ENCODE assay signal across 12 cellular contexts in genomic region chr6:7532232-7532631, GRCh38. TPM values are rescaled to one million over a fixed set of nuclear protein-coding genes. Genes with fewer than 3 reads are reported as not detected.
A peak's percentile ranks its signal among the peaks of the same experiment; 100 is the strongest.
DNase-seq lines count a peak whose midpoint lies in the region; ATAC-seq and TF ChIP-seq lines count a peak whose summit lies in the region.
"Had no signal": no experiment of that assay in that cellular context is flagged by ENCODE, and none has a peak within 500 bp of the region (broad histone marks: within the 10 kb centered on the region; RNA-seq: fewer than 3 reads in every experiment).

No MANE protein-coding gene starts in this region.

- no peaks in the 10 kb centered on the region for H3K9me3 ChIP-seq in GM23248 (ENCODE audit: low read depth)
- no peaks in the 10 kb centered on the region for H3K9me3 ChIP-seq in esophagus squamous epithelium
- H3K9me3 ChIP-seq in parathyroid adenoma (ENCODE audit: control insufficient read depth, low read length) = no peaks in the 10 kb centered on the region
- H3K9me3 ChIP-seq: BLaER1, MG63, right atrium auricular region had no signal

- H4K20me1 ChIP-seq in GM23248 (ENCODE audit: insufficient read depth) = no peaks in the 10 kb centered on the region
- H4K20me1 ChIP-seq: BLaER1 had no signal

- H3K27ac ChIP-seq in GM23248 (no peak overlapping the region), esophagus squamous epithelium (peak overlapping the region; percentile 66 to 93 (median 86)), parathyroid adenoma (no peak overlapping the region)
- H3K27ac ChIP-seq: BLaER1, right atrium auricular region had no signal

- WGBS in GM23248 (ENCODE audit: low coverage in 1 of 2, low lambda C conversion rate in 2 of 2, missing lambda C conversion rate in 2 of 2), 2 experiments = 63 to 70% methylated on average over 6 of the region's 6 CpGs
- 31 to 33% methylated on average over 6 of the region's 6 CpGs for WGBS in esophagus squamous epithelium, 2 donors

- no peak for DNase-seq in GM23248
- peak; percentile 72 for DNase-seq in NCI-H510A (lab: John Stamatoyannopoulos, UW)
- DNase-seq in esophagus squamous epithelium (lab: John Stamatoyannopoulos, UW) = no peak
- no peak for DNase-seq in DMS114 treated with DMSO at 0.1 percent for 48 hours (lab: John Stamatoyannopoulos, UW; ENCODE audit: unreplicated experiment)
- DNase-seq in T1000 (lab: John Stamatoyannopoulos, UW) = no peak
- DNase-seq: hypothalamus, MG63 had no signal

- peak overlapping the region; percentile 77 for H2AFZ ChIP-seq in GM23248
- peak overlapping the region; percentile 4 for H2AFZ ChIP-seq in parathyroid adenoma

- TF ChIP-seq CTCF in esophagus squamous epithelium (IDR thresholded peaks at IDR 0.05) = no peak
- no peak for TF ChIP-seq CTCF in parathyroid adenoma (IDR thresholded peaks at IDR 0.05)

- H3K4me2 ChIP-seq in GM23248 (ENCODE audit: unreplicated experiment) (no peak overlapping the region), parathyroid adenoma (ENCODE audit: low read length) (peak overlapping the region; percentile 48)
- H3K4me2 ChIP-seq: BLaER1 had no signal

- intact Hi-C loops in esophagus squamous epithelium (cut with DNase I) = no loop called here

- H3K9ac ChIP-seq in GM23248 (no peak overlapping the region), parathyroid adenoma (no peak overlapping the region)
- H3K9ac ChIP-seq: BLaER1 had no signal

- H3F3A ChIP-seq in GM23248 (ENCODE audit: insufficient read depth) = peaks cover 39% of the 10 kb centered on the region

- in situ Hi-C loops in GM23248 (cut with MboI) = no loop called here

- H3K4me3 ChIP-seq in GM23248 = no peak overlapping the region
- peak overlapping the region in 3 of 4 donors; percentile 15 to 31 (median 20) for H3K4me3 ChIP-seq in esophagus squamous epithelium
- H3K4me3 ChIP-seq in parathyroid adenoma (ENCODE audit: low read depth, low read length) = no peak overlapping the region
- H3K4me3 ChIP-seq: BLaER1, MG63, right atrium auricular region had no signal

- H3K79me2 ChIP-seq in GM23248 (ENCODE audit: insufficient read depth) (no peaks in the 10 kb centered on the region), parathyroid adenoma (no peaks in the 10 kb centered on the region)

- no peaks in the 10 kb centered on the region for H3K9me2 ChIP-seq in GM23248 (ENCODE audit: insufficient read depth)

- ATAC-seq in GM18517 (IDR thresholded peaks at IDR 0.05; ENCODE audit: unreplicated experiment) (no peak), HG02798 (IDR thresholded peaks at IDR 0.05; ENCODE audit: poor library complexity, unreplicated experiment) (no peak)

- H3K4me1 ChIP-seq in GM23248 (ENCODE audit: insufficient read depth) = peaks cover 34% of the 10 kb centered on the region
- peaks cover 0 to 46% (median 3%) of the 10 kb centered on the region in 3 donors for H3K4me1 ChIP-seq in esophagus squamous epithelium
- no peaks in the 10 kb centered on the region for H3K4me1 ChIP-seq in parathyroid adenoma
- H3K4me1 ChIP-seq: BLaER1, right atrium auricular region had no signal

- TF ChIP-seq POLR2A in esophagus squamous epithelium (IDR thresholded peaks at IDR 0.05) = no peak

- H3K36me3 ChIP-seq in GM23248 (ENCODE audit: low read depth) = no peaks in the 10 kb centered on the region
- H3K36me3 ChIP-seq in esophagus squamous epithelium = no peaks in the 10 kb centered on the region
- H3K36me3 ChIP-seq in parathyroid adenoma (ENCODE audit: control insufficient read depth, insufficient read depth, low read length) = no peaks in the 10 kb centered on the region
- H3K36me3 ChIP-seq: BLaER1, MG63, right atrium auricular region had no signal

- H3K27me3 ChIP-seq in GM23248 (replicated peaks; ENCODE audit: insufficient read depth) = no peaks in the 10 kb centered on the region
- H3K27me3 ChIP-seq in esophagus squamous epithelium = peaks cover 0 to 20% (median 0%) of the 10 kb centered on the region in 4 donors
- no peaks in the 10 kb centered on the region for H3K27me3 ChIP-seq in parathyroid adenoma (ENCODE audit: control insufficient read depth, insufficient read depth, low read length)
- H3K27me3 ChIP-seq: right atrium auricular region had no signal

RNA-seq across cellular contexts. Expression of gene DSP, which starts 9.2 kb away (rescaled TPM):
- 108 and 110 TPM in 2 replicates for total RNA-seq in GM23248 (2014; rRNA removed; shearing (Covaris generic))
- polyA plus RNA-seq in GM23248 (2016; fragmentation: Nextera tagmentation; extraction: Ambion mirVana) = 76.4 and 78.1 TPM in 2 replicates
- total RNA-seq in esophagus squamous epithelium = 1,000 to 10,000 TPM in 3 of 4 donors, 100 to 1,000 TPM in 1; 712 to 1,491 (median 1,163) TPM

RNA-seq across cellular contexts. Expression of gene SNRNP48, which starts 57.8 kb away (rescaled TPM):
- total RNA-seq in GM23248 (2014; rRNA removed; shearing (Covaris generic)) = 9.9 and 13.1 TPM in 2 replicates
- 9.7 and 11.5 TPM in 2 replicates for polyA plus RNA-seq in GM23248 (2016; fragmentation: Nextera tagmentation; extraction: Ambion mirVana)
- 10 to 100 TPM in 1 of 4 donors, 1 to 10 TPM in 3; 5.3 to 11.6 (median 8.7) TPM for total RNA-seq in esophagus squamous epithelium

Comparison
In these comparisons a context has a peak if more than half of its experiments do, and no peak if none do; other contexts are left out.
1. H3K27ac ChIP-seq: peak in esophagus squamous epithelium (4 of 4); none in GM23248 (single experiment) and parathyroid adenoma (single experiment).
2. H3K4me3 ChIP-seq: peak in esophagus squamous epithelium (3 of 4); none in GM23248 (single experiment) and parathyroid adenoma (single experiment).